8 cellular contexts compared by ENCODE assay signal in the genomic region with DNA sequence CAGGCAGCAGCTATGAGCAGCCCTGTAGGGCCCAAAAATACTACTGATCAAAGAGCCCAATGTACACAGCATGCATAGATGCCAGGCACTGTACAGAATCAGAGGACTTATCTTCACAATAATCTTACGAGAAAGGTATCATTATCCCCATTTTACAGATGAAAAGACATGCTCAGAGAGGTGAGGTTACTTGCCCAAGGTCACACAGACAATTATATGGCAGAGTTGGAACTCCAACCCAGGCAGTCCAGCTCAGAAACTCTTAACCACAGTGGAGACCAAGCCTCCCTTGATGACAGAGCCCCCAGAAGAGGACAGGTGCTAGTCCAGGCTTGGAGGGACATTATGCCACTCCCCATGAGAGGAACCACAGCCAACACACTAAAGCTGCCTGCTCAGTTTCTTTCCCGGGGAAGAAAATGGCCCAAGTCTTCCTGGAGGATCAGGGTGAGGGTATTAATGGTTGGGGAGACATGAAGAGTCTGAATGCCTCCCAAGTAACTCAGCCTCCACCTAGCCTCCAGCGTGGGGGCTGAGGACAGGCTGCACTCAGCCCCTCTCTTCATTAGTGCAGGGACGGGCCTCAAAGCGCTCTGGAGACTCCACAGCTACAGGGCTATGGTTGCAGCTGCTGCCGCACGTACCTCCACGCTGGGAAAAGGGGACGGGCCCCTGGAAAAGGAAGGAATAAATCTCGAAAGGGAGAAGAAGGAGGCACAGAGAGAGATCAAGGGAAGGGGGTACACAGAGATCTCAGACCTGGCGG. TPM values are rescaled to one million over a fixed set of nuclear protein-coding genes. Genes with fewer than 3 reads are reported as not detected.
DNase-seq lines count a peak whose midpoint lies in the region; ATAC-seq and TF ChIP-seq lines count a peak whose summit lies in the region.

No MANE protein-coding gene starts in this region.

- TF ChIP-seq POLR2A in Peyer's patch (IDR thresholded peaks at IDR 0.05), result no peak

- H3K36me3 ChIP-seq in Peyer's patch, result peaks cover 0 to 42% (median 0%) of the 10 kb centered on the region in 3 donors
- H3K36me3 ChIP-seq in neuron (ENCODE audit: insufficient read depth, low read length), result peaks cover 33% of the 10 kb centered on the region

- no peak overlapping the region for H2AFZ ChIP-seq in neuron (ENCODE audit: low read depth, low read length)

- H3K9me3 ChIP-seq in Peyer's patch (no peaks in the 10 kb centered on the region), neuron (ENCODE audit: low read length) (no peaks in the 10 kb centered on the region)

- ATAC-seq in esophagus mucosa (peak; percentile 1), HG03442 (IDR thresholded peaks at IDR 0.05; ENCODE audit: unreplicated experiment) (no peak), GM21737 (IDR thresholded peaks at IDR 0.05; ENCODE audit: unreplicated experiment) (no peak)

- H3K4me3 ChIP-seq in Peyer's patch (peak overlapping the region; percentile 68 to 96 (median 82)), neuron (ENCODE audit: low read length) (peak overlapping the region; percentile 82)

- H3K4me1 ChIP-seq in Peyer's patch (peaks cover 0 to 29% (median 15%) of the 10 kb centered on the region in 4 donors), neuron (ENCODE audit: insufficient read depth, low read length) (peaks cover 12% of the 10 kb centered on the region)

- DNase-seq in NCI-H526 (lab: John Stamatoyannopoulos, UW), result peak; percentile 16 to 60
- no peak for DNase-seq in NCI-H526 treated with DMSO at 0.1 percent for 48 hours (lab: John Stamatoyannopoulos, UW)
- DNase-seq in Peyer's patch, result peak in 1 of 3 donors; percentile 53
- DNase-seq in HCEC 1CT, result no peak

- H3K27ac ChIP-seq in Peyer's patch, result peak overlapping the region; percentile 65 to 83 (median 72)

- no peak for TF ChIP-seq CTCF in Peyer's patch (IDR thresholded peaks at IDR 0.05)

- H3K27me3 ChIP-seq in Peyer's patch (no peaks in the 10 kb centered on the region), neuron (ENCODE audit: insufficient read depth, low read length) (no peaks in the 10 kb centered on the region)

RNA-seq across cellular contexts. Expression of gene UNC119, which starts 0.8 kb away (rescaled TPM):
- total RNA-seq in Peyer's patch (10 to 100 TPM; 22.6 to 39.2 (median 31.4) TPM), esophagus mucosa (19.2 TPM)

RNA-seq across cellular contexts. Expression of gene PIGS, which starts 19.7 kb away (rescaled TPM):
- total RNA-seq in Peyer's patch, result 100 to 1,000 TPM in 2 of 4 donors, 10 to 100 TPM in 2; 47.0 to 188 (median 107) TPM
- 37.3 TPM for total RNA-seq in esophagus mucosa

RNA-seq across cellular contexts. Expression of gene ALDOC, which starts 25.1 kb away (rescaled TPM):
- total RNA-seq in Peyer's patch, result 100 to 1,000 TPM in 2 of 4 donors, 10 to 100 TPM in 2; 14.9 to 192 (median 120) TPM
- total RNA-seq in esophagus mucosa, result 24.9 TPM

RNA-seq across cellular contexts. Expression of gene FOXN1, which starts 45.5 kb away (rescaled TPM):
- total RNA-seq in Peyer's patch, result not detected
- total RNA-seq in esophagus mucosa, result 14.8 TPM

RNA-seq across cellular contexts. Expression of gene SPAG5, which starts 47.2 kb away (rescaled TPM):
- total RNA-seq in Peyer's patch (10 to 100 TPM; 40.3 to 67.7 (median 49.6) TPM), esophagus mucosa (24.3 TPM)

Comparison
In these comparisons a context has a peak if more than half of its experiments do, and no peak if none do; other contexts are left out.
1. DNase-seq: peak in NCI-H526 (2 of 2); none in NCI-H526 treated with DMSO at 0.1 percent for 48 hours (single experiment) and HCEC 1CT (single experiment).